In the genomic region with DNA sequence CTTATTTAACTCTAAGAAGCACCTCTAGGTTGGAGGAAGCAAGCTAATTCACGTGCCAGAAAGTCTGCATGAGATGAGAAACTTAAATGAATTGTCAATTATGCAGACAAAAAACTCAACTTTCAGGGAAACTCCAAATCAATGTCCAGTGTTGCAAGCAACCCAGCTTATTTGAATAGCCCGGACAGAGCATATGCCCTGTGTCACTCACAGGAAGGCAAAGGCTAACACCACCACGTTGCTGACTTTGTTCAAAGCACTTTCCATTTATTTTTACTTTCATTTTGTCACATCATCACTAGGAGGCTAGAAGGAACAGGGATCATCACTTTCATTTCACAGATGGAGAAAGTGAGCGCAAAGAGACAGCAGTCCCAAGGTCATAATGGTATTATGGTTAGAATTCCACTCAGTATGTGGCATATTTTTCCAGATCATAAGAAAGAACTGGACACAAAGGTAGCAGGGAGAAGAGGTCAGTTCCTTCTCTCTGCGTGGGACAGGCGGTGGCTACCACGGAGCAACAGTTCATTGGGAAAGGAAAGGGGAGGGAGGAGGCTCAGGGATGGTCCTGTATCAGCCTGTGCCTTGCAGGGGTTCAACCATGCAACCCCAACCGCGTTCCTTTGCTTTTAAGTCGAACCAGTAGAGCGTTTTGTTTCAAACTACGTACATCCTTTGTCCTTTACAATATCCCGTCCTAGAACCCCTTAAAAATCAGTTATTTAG, we compare ENCODE assay signal across 1 cellular context.
A peak's percentile ranks its signal among the peaks of the same experiment; 100 is the strongest.
TF ChIP-seq lines count a peak whose summit lies in the region.

No MANE protein-coding gene starts in this region.

TF ChIP-seq in HepG2, 621 proteins besides CTCF, POLR2A, EP300 and RAD21 (continued from another document):
- TF ChIP-seq SOX13 (IDR thresholded peaks at IDR 0.05) (no peak), SOX13 (CRISPR knock-in tag; conservative IDR thresholded peaks at IDR 0.05 in 1 of 2, IDR thresholded peaks at IDR 0.05 in 1 of 2) (0 out of 4 replicates have a peak, but pooled peaks of 1 of the 2 experiments have one; percentile 25), ZC3H13 (CRISPR knock-in tag; IDR thresholded peaks at IDR 0.05) (no peak), KMT2B (CRISPR knock-in tag; IDR thresholded peaks at IDR 0.05) (peak; percentile 70; the same call in 1 of the 2 replicates), KMT2A (CRISPR knock-in tag; IDR thresholded peaks at IDR 0.05) (peak; percentile 85), FOXJ3 (CRISPR knock-in tag; IDR thresholded peaks at IDR 0.05; ENCODE audit: borderline replicate concordance) (peak; percentile 29; the same call in 1 of the 2 replicates), NCOA2 (CRISPR knock-in tag; IDR thresholded peaks at IDR 0.05) (peak; percentile 17; the same call in 1 of the 2 replicates), MED1 (CRISPR knock-in tag; IDR thresholded peaks at IDR 0.05) (peak; percentile 52; the same call in 1 of the 2 replicates), HDAC2 (CRISPR knock-in tag; IDR thresholded peaks at IDR 0.05) (peak; percentile 33; the same call in 1 of the 2 replicates), ZNF761 (CRISPR knock-in tag; conservative IDR thresholded peaks at IDR 0.05) (0 out of 2 replicates have a peak, but pooled peaks have one; percentile 31), TGIF2 (CRISPR knock-in tag; IDR thresholded peaks at IDR 0.05) (peak; percentile 87; the same call in 1 of the 2 replicates), FOXA1 (IDR thresholded peaks at IDR 0.05) (no peak), FOXA1 (CRISPR knock-in tag; IDR thresholded peaks at IDR 0.05) (peak; percentile 37; the same call in 1 of the 2 replicates), ZNF556 (CRISPR knock-in tag; IDR thresholded peaks at IDR 0.05; ENCODE audit: borderline replicate concordance) (0 out of 2 replicates have a peak, but pooled peaks have one; percentile 30), SMAD3 (CRISPR knock-in tag; IDR thresholded peaks at IDR 0.05) (peak; percentile 33; the same call in 1 of the 2 replicates)
